Comparison of ENCODE assay signal across 9 cellular contexts in genomic region chr2:16218651-16219050, GRCh38.
DNase-seq lines count a peak whose midpoint lies in the region; ATAC-seq and TF ChIP-seq lines count a peak whose summit lies in the region.
"Had no signal": no experiment of that assay in that cellular context is flagged by ENCODE, and none has a peak within 500 bp of the region (broad histone marks: within the 10 kb centered on the region; RNA-seq: fewer than 3 reads in every experiment).

No MANE protein-coding gene starts in this region.

- intact Hi-C loops in OCI-LY7 (cut with micrococcal nuclease; ENCODE audit: unreplicated experiment): no loop called here

- H3K79me2 ChIP-seq in OCI-LY7 (ENCODE audit: insufficient read depth, low read depth, low read length): no peaks in the 10 kb centered on the region

- TF ChIP-seq CTCF in BE2C (IDR thresholded peaks at IDR 0.05; ENCODE audit: low read depth, low read length): no peak
- TF ChIP-seq CTCF in GM12874 (IDR thresholded peaks at IDR 0.05; ENCODE audit: insufficient read depth, low read depth, low read length): peak; percentile 59
- peak; percentile 71 for TF ChIP-seq CTCF in OCI-LY7 (conservative IDR thresholded peaks at IDR 0.05; ENCODE audit: low read length)

- H3K4me1 ChIP-seq in BE2C (peaks cover 22% of the 10 kb centered on the region), OCI-LY7 (ENCODE audit: insufficient read depth, low read length, poor library complexity, severe bottlenecking) (no peaks in the 10 kb centered on the region)

- CTCF ChIA-PET in OCI-LY7 (lab: Charles Lee; ENCODE audit: unreplicated experiment): no interaction called here

- no peaks in the 10 kb centered on the region for H3K9me2 ChIP-seq in OCI-LY7 (ENCODE audit: insufficient read depth, low read length)

- H3K4me3 ChIP-seq in BE2C (ENCODE audit: low read depth, low read length) (no peak overlapping the region), OCI-LY7 (ENCODE audit: low read depth, low read length, poor library complexity, severe bottlenecking) (no peak overlapping the region)

- ATAC-seq in GM18498 (IDR thresholded peaks at IDR 0.05; ENCODE audit: unreplicated experiment) (no peak), HG03135 (IDR thresholded peaks at IDR 0.05; ENCODE audit: unreplicated experiment) (no peak)

- DNase-seq in BE2C (peak; percentile 100), OCI-LY7 (ENCODE audit: low spot score) (peak; percentile 4), islet precursor cell (peak; percentile 68), T-helper 2 cell (no peak)
- no peak for DNase-seq in activated CD8-positive, alpha-beta memory T cell treated with anti-CD3 and anti-CD28 coated beads, Interleukin-2, amount 50 U/mL, for 4 hours

- no peaks in the 10 kb centered on the region; the same call in 1 of the 2 replicates for H4K20me1 ChIP-seq in OCI-LY7 (ENCODE audit: insufficient read depth, low read length)

- H2AFZ ChIP-seq in OCI-LY7 (ENCODE audit: low read length): no peak overlapping the region

- POLR2A ChIA-PET in OCI-LY7 (lab: Charles Lee): no interaction called here

- BruUV-seq in OCI-LY7 (replicated peaks; lab: Mats Ljungman, UMichigan): no TSS peak

- no peaks in the 10 kb centered on the region for H3K36me3 ChIP-seq in BE2C
- H3K36me3 ChIP-seq in OCI-LY7 (ENCODE audit: insufficient read depth, low read length): no peaks in the 10 kb centered on the region

- H3K27me3 ChIP-seq in BE2C: no peaks in the 10 kb centered on the region

- H3K9me3 ChIP-seq in BE2C (peaks cover 36% of the 10 kb centered on the region), OCI-LY7 (ENCODE audit: low read length) (no peaks in the 10 kb centered on the region)

- H3K4me2 ChIP-seq in OCI-LY7 (ENCODE audit: low read length): no peak overlapping the region

- H3K27ac ChIP-seq in OCI-LY7 (ENCODE audit: low read depth, low read length, poor library complexity, severe bottlenecking): no peak overlapping the region
- H3K27ac ChIP-seq: RWPE1 had no signal

Comparison
In these comparisons a context has a peak if more than half of its experiments do, and no peak if none do; other contexts are left out.
1. DNase-seq: peak in BE2C (single experiment), OCI-LY7 (single experiment) and islet precursor cell (single experiment); none in activated CD8-positive, alpha-beta memory T cell treated with anti-CD3 and anti-CD28 coated beads, Interleukin-2, amount 50 U/mL, for 4 hours (single experiment) and T-helper 2 cell (0 of 5).